ENCODE assay signal across 23 cellular contexts in genomic region chr1:7690076-7690475, GRCh38.
"Had no signal": no experiment of that assay in that cellular context is flagged by ENCODE, and none has a peak within 500 bp of the region (broad histone marks: within the 10 kb centered on the region; RNA-seq: fewer than 3 reads in every experiment).

No MANE protein-coding gene starts in this region.

- H3K4me1 ChIP-seq: esophagus squamous epithelium, left lung, parathyroid adenoma, right atrium auricular region, sigmoid colon, tibial nerve, vagina had no signal

- H3K27me3 ChIP-seq: right atrium auricular region, tibial nerve, vagina had no signal

- ATAC-seq: effector memory CD8-positive, alpha-beta T cell; heart right ventricle; left cardiac atrium; left lung; naive thymus-derived CD8-positive, alpha-beta T cell; stimulated activated memory B cell treated with anti-CD40 and anti-IgM and Interleukin-4, amounts not matched to agents 10 μg/mL and 1 μg/mL and 100 μg/mL, for 72 hours had no signal

- H3K27ac ChIP-seq: esophagus squamous epithelium, heart right ventricle, left lung, parathyroid adenoma, right atrium auricular region, sigmoid colon, thoracic aorta, tibial nerve, vagina had no signal

- DNase-seq: cortex of kidney; effector memory CD8-positive, alpha-beta T cell; erythroblast; esophagus squamous epithelium; foreskin melanocyte; glutamatergic neuron; heart right ventricle; hippocampal formation; left cardiac atrium; mammary epithelial cell; naive thymus-derived CD8-positive, alpha-beta T cell; nephron progenitor cell; occipital lobe; sigmoid colon; stimulated activated CD4-positive, alpha-beta T cell treated with anti-CD3 and anti-CD28 coated beads, Interleukin-4, amount 100 ng/mL, for 4 hours; stimulated activated naive CD8-positive, alpha-beta T cell treated with anti-CD3 and anti-CD28 coated beads, Interleukin-15, Interleukin-2, amounts not matched to agents 100 U/mL and 50 U/mL, for 24 hours had no signal

- H3K9me3 ChIP-seq: right atrium auricular region, thoracic aorta, vagina had no signal

- H3K4me3 ChIP-seq: esophagus squamous epithelium, heart right ventricle, left lung, right atrium auricular region, sigmoid colon, thoracic aorta, tibial nerve, vagina had no signal

- H3K36me3 ChIP-seq: esophagus squamous epithelium, heart right ventricle, left lung, right atrium auricular region, sigmoid colon, thoracic aorta, tibial nerve, vagina had no signal
